21 cellular contexts compared by ENCODE assay signal in the genomic region with DNA sequence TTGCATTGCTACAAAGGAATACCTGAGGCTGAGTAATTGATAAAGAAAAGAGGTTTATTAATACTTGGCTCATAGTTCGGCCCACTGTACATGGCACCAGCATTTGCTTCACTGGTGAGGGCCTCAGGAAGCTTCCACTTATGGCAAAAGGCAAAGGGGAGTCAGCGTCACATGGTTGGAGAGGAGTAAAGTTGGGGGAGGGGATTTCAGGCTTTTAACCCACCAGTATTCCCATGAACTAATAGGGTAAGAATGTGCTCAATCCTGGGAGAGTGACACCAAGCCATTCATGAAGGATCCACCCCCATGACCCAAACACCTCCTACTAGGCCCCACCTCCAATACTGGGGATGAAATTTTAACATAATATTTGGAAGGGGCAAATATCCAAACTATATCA.
"Had no signal": no experiment of that assay in that cellular context is flagged by ENCODE, and none has a peak within 500 bp of the region (broad histone marks: within the 10 kb centered on the region; RNA-seq: fewer than 3 reads in every experiment).

No MANE protein-coding gene starts in this region.

- H3K4me3 Mint-ChIP-seq: activated CD8-positive, alpha-beta T cell treated with anti-CD3 and anti-CD28 coated beads, Interleukin-2, amount 10 ng/mL, durations not matched to agents 7 days and 5 days; activated naive CD4-positive, alpha-beta T cell treated with anti-CD3 and anti-CD28 coated beads, Interleukin-2, amount 50 U/mL, for 24 hours; nephron; stimulated activated effector memory CD8-positive, alpha-beta T cell treated with anti-CD3 and anti-CD28 coated beads, Interleukin-12 subunit alpha, Interleukin-12 subunit beta, amount 100 ng/mL, for 72 hours; stimulated activated naive CD8-positive, alpha-beta T cell treated with anti-CD3 and anti-CD28 coated beads, Interleukin-15, amount 100 ng/mL, for 72 hours had no signal

- H3K27ac Mint-ChIP-seq: activated CD8-positive, alpha-beta T cell treated with anti-CD3 and anti-CD28 coated beads, Interleukin-2, amount 10 ng/mL, durations not matched to agents 7 days and 5 days; activated naive CD4-positive, alpha-beta T cell treated with anti-CD3 and anti-CD28 coated beads, Interleukin-2, amount 50 U/mL, for 24 hours; nephron; stimulated activated effector memory CD8-positive, alpha-beta T cell treated with anti-CD3 and anti-CD28 coated beads, Interleukin-12 subunit alpha, Interleukin-12 subunit beta, amount 100 ng/mL, for 72 hours; stimulated activated naive CD8-positive, alpha-beta T cell treated with anti-CD3 and anti-CD28 coated beads, Interleukin-15, amount 100 ng/mL, for 72 hours had no signal

- H3K36me3 Mint-ChIP-seq: stimulated activated effector memory CD8-positive, alpha-beta T cell treated with anti-CD3 and anti-CD28 coated beads, Interleukin-12 subunit alpha, Interleukin-12 subunit beta, amount 100 ng/mL, for 72 hours had no signal

- DNase-seq: activated CD4-positive, alpha-beta T cell treated with anti-CD3 and anti-CD28 coated beads for 1 hour; activated CD4-positive, alpha-beta T cell treated with anti-CD3 and anti-CD28 coated beads, Interleukin-2, amount 50 U/mL, for 1 hour; activated CD8-positive, alpha-beta T cell treated with anti-CD3 and anti-CD28 coated beads, Interleukin-2, amount 10 ng/mL, durations not matched to agents 7 days and 5 days; activated gamma-delta T cell treated with Interleukin-2 at 50 U/mL for 16 hours; anterior cingulate cortex; body of pancreas; cortex of kidney; foreskin keratinocyte; kidney; left lung; nucleus accumbens; small intestine; stimulated activated CD4-positive, alpha-beta T cell treated with anti-CD3 and anti-CD28 coated beads, Interleukin-2, amount 100 ng/mL, for 24 hours; stimulated activated naive CD8-positive, alpha-beta T cell treated with anti-CD3 and anti-CD28 coated beads, Interleukin-15, amount 100 ng/mL, for 72 hours; tibial artery; WERI-Rb-1 had no signal

- H3K9me3 Mint-ChIP-seq: activated naive CD4-positive, alpha-beta T cell treated with anti-CD3 and anti-CD28 coated beads, Interleukin-2, amount 50 U/mL, for 24 hours; nephron; stimulated activated effector memory CD8-positive, alpha-beta T cell treated with anti-CD3 and anti-CD28 coated beads, Interleukin-12 subunit alpha, Interleukin-12 subunit beta, amount 100 ng/mL, for 72 hours; stimulated activated naive CD8-positive, alpha-beta T cell treated with anti-CD3 and anti-CD28 coated beads, Interleukin-15, amount 100 ng/mL, for 72 hours had no signal

- H3K4me1 Mint-ChIP-seq: activated naive CD4-positive, alpha-beta T cell treated with anti-CD3 and anti-CD28 coated beads, Interleukin-2, amount 50 U/mL, for 24 hours; nephron; stimulated activated effector memory CD8-positive, alpha-beta T cell treated with anti-CD3 and anti-CD28 coated beads, Interleukin-12 subunit alpha, Interleukin-12 subunit beta, amount 100 ng/mL, for 72 hours; stimulated activated naive CD8-positive, alpha-beta T cell treated with anti-CD3 and anti-CD28 coated beads, Interleukin-15, amount 100 ng/mL, for 72 hours had no signal

- H3K27me3 Mint-ChIP-seq: activated naive CD4-positive, alpha-beta T cell treated with anti-CD3 and anti-CD28 coated beads, Interleukin-2, amount 50 U/mL, for 24 hours; stimulated activated naive CD8-positive, alpha-beta T cell treated with anti-CD3 and anti-CD28 coated beads, Interleukin-15, amount 100 ng/mL, for 72 hours had no signal

- ATAC-seq: activated CD8-positive, alpha-beta T cell treated with anti-CD3 and anti-CD28 coated beads, Interleukin-2, amount 10 ng/mL, durations not matched to agents 7 days and 5 days; body of pancreas; foreskin keratinocyte; left lung; sciatic nerve; stimulated activated effector memory CD8-positive, alpha-beta T cell treated with anti-CD3 and anti-CD28 coated beads, Interleukin-12 subunit alpha, Interleukin-12 subunit beta, amount 100 ng/mL, for 72 hours; stimulated activated naive CD8-positive, alpha-beta T cell treated with anti-CD3 and anti-CD28 coated beads, Interleukin-15, amount 100 ng/mL, for 72 hours had no signal

- FAIRE-seq: kidney, small intestine, TTC549 had no signal
